23 cellular contexts compared by ENCODE assay signal in the genomic region with DNA sequence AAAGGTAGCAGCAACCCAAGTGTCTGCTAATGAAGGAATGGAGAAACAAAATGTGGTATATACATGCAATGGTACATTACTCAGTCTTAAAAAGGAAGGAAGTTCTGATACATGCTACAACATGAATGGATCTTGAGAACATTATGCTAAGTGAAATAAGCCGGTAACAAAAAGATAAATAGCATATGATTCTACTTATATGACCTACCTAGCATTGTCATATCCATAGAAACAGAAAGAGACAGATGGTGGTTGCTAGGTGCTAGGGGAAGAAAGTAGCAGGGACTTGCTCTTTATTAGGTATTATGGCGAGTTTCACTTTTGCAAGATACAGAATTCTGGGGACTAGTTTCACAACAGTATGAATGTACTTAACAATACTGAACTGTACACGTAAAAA. TPM values are rescaled to one million over a fixed set of nuclear protein-coding genes. Genes with fewer than 3 reads are reported as not detected.
DNase-seq lines count a peak whose midpoint lies in the region; ATAC-seq and TF ChIP-seq lines count a peak whose summit lies in the region.
"Had no signal": no experiment of that assay in that cellular context is flagged by ENCODE, and none has a peak within 500 bp of the region (broad histone marks: within the 10 kb centered on the region; RNA-seq: fewer than 3 reads in every experiment).

No MANE protein-coding gene starts in this region.

- H3K27me3 ChIP-seq in foreskin keratinocyte, result no peaks in the 10 kb centered on the region
- H3K27me3 ChIP-seq: ovary, tibial artery had no signal

- H3K27ac ChIP-seq in foreskin keratinocyte, result no peak overlapping the region
- H3K27ac ChIP-seq: C4-2B, left ventricle myocardium inferior, ovary, tibial artery had no signal

- ATAC-seq in activated T-cell treated with anti-CD3 and anti-CD28 coated beads, Interleukin-2, amount 50 U/mL, for 4 hours, result peak; percentile 88 to 93
- ATAC-seq in HG03521 (IDR thresholded peaks at IDR 0.05; ENCODE audit: unreplicated experiment), result peak; percentile 51
- ATAC-seq in foreskin keratinocyte, result no peak
- ATAC-seq in HG03196 (IDR thresholded peaks at IDR 0.05; ENCODE audit: unreplicated experiment), result no peak
- ATAC-seq in HG03378 (IDR thresholded peaks at IDR 0.05; ENCODE audit: unreplicated experiment), result no peak
- ATAC-seq: naive thymus-derived CD8-positive, alpha-beta T cell had no signal

- in situ Hi-C loops in GM13977 (cut with MboI; ENCODE audit: low pct_unique_long_range_greater_than_20kb, low sequenced_read_pairs, unreplicated experiment), result no loop called here

- DNase-seq in activated T-cell treated with anti-CD3 and anti-CD28 coated beads, Interleukin-2, amount 50 U/mL, for 4 hours, result no peak
- no peak for DNase-seq in activated T-cell treated with anti-CD3 and anti-CD28 coated beads, Interleukin-2, amount 50 U/mL, for 48 hours
- DNase-seq in GM13977 (ENCODE audit: low spot score), result peak; percentile 22
- DNase-seq in foreskin keratinocyte, result peak; percentile 22 to 55
- no peak for DNase-seq in islet precursor cell
- DNase-seq: activated CD4-positive, CD25-positive, alpha-beta regulatory T cell treated with anti-CD3 and anti-CD28 coated beads, Interleukin-2, amount 50 U/mL, for 72 hours; cerebellar nuclear complex; EL; GOT3; left ventricle myocardium inferior; naive thymus-derived CD8-positive, alpha-beta T cell; NCI-H1694; ovary; Right ventricle myocardium superior; stimulated activated CD4-positive, alpha-beta T cell treated with anti-CD3 and anti-CD28 coated beads, Interleukin-2, amount 100 ng/mL, for 48 hours; tibial artery had no signal

- no peaks in the 10 kb centered on the region for H3K4me1 ChIP-seq in foreskin keratinocyte
- H3K4me1 ChIP-seq: left ventricle myocardium inferior, tibial artery had no signal

- no peaks in the 10 kb centered on the region for H3K27me3 Mint-ChIP-seq in activated T-cell treated with anti-CD3 and anti-CD28 coated beads, Interleukin-2, amount 50 U/mL, for 4 hours (ENCODE audit: low read depth)
- H3K27me3 Mint-ChIP-seq: activated naive CD8-positive, alpha-beta T cell; naive thymus-derived CD8-positive, alpha-beta T cell; stimulated activated naive CD8-positive, alpha-beta T cell treated with anti-CD3 and anti-CD28 coated beads, Interleukin-15, Interleukin-2, amounts not matched to agents 100 ng/mL and 50 ng/mL, for 24 hours had no signal

- H3K36me3 Mint-ChIP-seq in activated T-cell treated with anti-CD3 and anti-CD28 coated beads, Interleukin-2, amount 50 U/mL, for 4 hours (ENCODE audit: insufficient read depth), result peaks cover 18% of the 10 kb centered on the region

- TF ChIP-seq CTCF in GM13977 (IDR thresholded peaks at IDR 0.05; ENCODE audit: extremely low read depth, insufficient read depth, missing control alignments) (no peak), foreskin keratinocyte (conservative IDR thresholded peaks at IDR 0.05) (no peak)

- no peaks in the 10 kb centered on the region for H3K9me3 Mint-ChIP-seq in activated T-cell treated with anti-CD3 and anti-CD28 coated beads, Interleukin-2, amount 50 U/mL, for 4 hours
- H3K9me3 Mint-ChIP-seq: mesothelial cell of epicardium; naive thymus-derived CD8-positive, alpha-beta T cell; stimulated activated naive CD8-positive, alpha-beta T cell treated with anti-CD3 and anti-CD28 coated beads, Interleukin-15, Interleukin-2, amounts not matched to agents 100 ng/mL and 50 ng/mL, for 24 hours had no signal

- no peak overlapping the region for H3K4me3 Mint-ChIP-seq in activated T-cell treated with anti-CD3 and anti-CD28 coated beads, Interleukin-2, amount 50 U/mL, for 4 hours
- H3K4me3 Mint-ChIP-seq: activated naive CD8-positive, alpha-beta T cell; mesothelial cell of epicardium; naive thymus-derived CD8-positive, alpha-beta T cell; stimulated activated naive CD8-positive, alpha-beta T cell treated with anti-CD3 and anti-CD28 coated beads, Interleukin-15, Interleukin-2, amounts not matched to agents 100 ng/mL and 50 ng/mL, for 24 hours had no signal

- H3K4me1 Mint-ChIP-seq in activated T-cell treated with anti-CD3 and anti-CD28 coated beads, Interleukin-2, amount 50 U/mL, for 4 hours (ENCODE audit: low read depth), result peaks cover 2% of the 10 kb centered on the region
- H3K4me1 Mint-ChIP-seq: mesothelial cell of epicardium had no signal

RNA-seq across cellular contexts. Expression of a gene that starts 46.6 kb away (rescaled TPM):
- total RNA-seq in activated T-cell treated with anti-CD3 and anti-CD28 coated beads, Interleukin-2, amount 50 U/mL, for 4 hours, result 10 to 100 TPM; 16.8 to 21.3 (median 19.9) TPM
- total RNA-seq in foreskin keratinocyte, result 16.2 and 17.4 TPM in 2 replicates
- polyA plus RNA-seq in foreskin keratinocyte, result 3.2 and 3.7 TPM in 2 replicates

Comparison
In these comparisons a context has a peak if more than half of its experiments do, and no peak if none do; other contexts are left out.
1. ATAC-seq: peak in activated T-cell treated with anti-CD3 and anti-CD28 coated beads, Interleukin-2, amount 50 U/mL, for 4 hours (2 of 2) and HG03521 (single experiment); none in foreskin keratinocyte (single experiment), HG03196 (single experiment) and HG03378 (single experiment).
2. DNase-seq: peak in GM13977 (single experiment) and foreskin keratinocyte (2 of 2); none in activated T-cell treated with anti-CD3 and anti-CD28 coated beads, Interleukin-2, amount 50 U/mL, for 4 hours (single experiment), activated T-cell treated with anti-CD3 and anti-CD28 coated beads, Interleukin-2, amount 50 U/mL, for 48 hours (0 of 2) and islet precursor cell (single experiment).